Comparison of ENCODE assay signal across 1 cellular context in the genomic region with DNA sequence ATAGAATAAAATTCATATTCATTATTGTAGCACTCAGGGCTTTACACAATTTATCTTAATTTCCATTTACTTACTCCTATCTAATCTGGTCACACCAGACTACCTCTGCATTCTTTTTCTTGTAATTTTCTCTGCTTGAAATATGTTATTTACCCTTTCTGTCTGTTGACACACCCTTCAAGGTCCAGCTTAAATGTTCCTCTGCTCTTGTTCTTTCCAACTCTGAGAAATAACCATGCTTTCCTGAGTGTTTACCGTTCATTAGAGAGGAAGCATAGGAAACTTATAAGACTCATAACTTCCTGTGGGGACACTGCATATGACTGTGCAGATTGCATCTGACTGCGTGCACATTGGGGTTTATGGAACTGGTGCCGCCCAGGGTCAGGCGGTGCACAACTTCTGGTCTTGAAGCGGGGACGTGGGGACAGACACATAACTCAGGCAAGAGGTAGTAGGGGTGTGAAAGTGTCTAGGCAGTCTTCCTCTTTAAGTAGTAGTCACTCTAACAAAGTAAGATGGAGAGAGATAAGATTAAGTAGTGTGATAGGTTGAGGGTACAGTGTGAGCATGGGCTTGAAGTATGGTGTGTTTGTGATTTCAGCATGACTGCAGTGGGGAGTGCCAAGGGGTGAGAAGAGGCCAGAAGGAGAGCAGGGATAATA.
TF ChIP-seq lines count a peak whose summit lies in the region.

No MANE protein-coding gene starts in this region.

TF ChIP-seq in IMR-90, 13 proteins besides CTCF, POLR2A, EP300 and RAD21 (continued from another document):
- no peak for TF ChIP-seq BHLHE40 (IDR thresholded peaks at IDR 0.05; ENCODE audit: low read depth, low read length)
